ENCODE assay signal across 27 cellular contexts in genomic region chr20:1204547-1204946, GRCh38. TPM values are rescaled to one million over a fixed set of nuclear protein-coding genes. Genes with fewer than 3 reads are reported as not detected.
DNase-seq lines count a peak whose midpoint lies in the region; ATAC-seq, FAIRE-seq and TF ChIP-seq lines count a peak whose summit lies in the region.
"Had no signal": no experiment of that assay in that cellular context is flagged by ENCODE, and none has a peak within 500 bp of the region (broad histone marks: within the 10 kb centered on the region; RNA-seq: fewer than 3 reads in every experiment).

No MANE protein-coding gene starts in this region.

- TF ChIP-seq CTCF in HepG2 (CRISPR knock-in tag; IDR thresholded peaks at IDR 0.05): no peak
- no peak for TF ChIP-seq CTCF in right lobe of liver (IDR thresholded peaks at IDR 0.05)
- no peak for TF ChIP-seq CTCF in heart right ventricle (IDR thresholded peaks at IDR 0.05)
- TF ChIP-seq CTCF in upper lobe of right lung (IDR thresholded peaks at IDR 0.05): no peak
- TF ChIP-seq CTCF in chondrocyte (IDR thresholded peaks at IDR 0.05): no peak

- H3K36me3 Mint-ChIP-seq in chondrocyte (ENCODE audit: low read depth): no peaks in the 10 kb centered on the region
- H3K36me3 Mint-ChIP-seq in activated naive CD8-positive, alpha-beta T cell treated with anti-CD3 and anti-CD28 coated beads for 36 hours: no peaks in the 10 kb centered on the region

- no peaks in the 10 kb centered on the region for H3K9me3 Mint-ChIP-seq in chondrocyte (ENCODE audit: low read depth)
- no peaks in the 10 kb centered on the region for H3K9me3 Mint-ChIP-seq in activated naive CD8-positive, alpha-beta T cell treated with anti-CD3 and anti-CD28 coated beads for 36 hours
- H3K9me3 Mint-ChIP-seq: CD4-positive, alpha-beta T cell had no signal

- POLR2A ChIA-PET in HepG2 (lab: Yijun Ruan, JAX): no interaction called here

- H3K27me3 ChIP-seq in HepG2 (ENCODE audit: control insufficient read depth in 1 of 2, insufficient read depth in 2 of 2, low read length in 2 of 2) (peaks cover 1 to 31% of the 10 kb centered on the region in 2 experiments; a peak in 3 of 5 replicates), right lobe of liver (no peaks in the 10 kb centered on the region), heart right ventricle (peaks cover 0 to 2% (median 0%) of the 10 kb centered on the region in 7 donors), upper lobe of right lung (no peaks in the 10 kb centered on the region)
- H3K27me3 ChIP-seq: BLaER1 treated with 17β-estradiol and CSF1 and Interleukin-3, amounts not matched to agents 10 nM and 100 nM; MG63 had no signal

- no peak for ATAC-seq in HepG2
- no peak for ATAC-seq in right lobe of liver
- peak in 7 of 8 donors; percentile 56 to 80 (median 69) for ATAC-seq in heart right ventricle
- peak; percentile 41 for ATAC-seq in upper lobe of right lung
- ATAC-seq: A549, GM12878, PC-3 had no signal

- no peak overlapping the region for H3K27ac Mint-ChIP-seq in chondrocyte (ENCODE audit: unreplicated experiment)
- no peak overlapping the region for H3K27ac Mint-ChIP-seq in activated naive CD8-positive, alpha-beta T cell treated with anti-CD3 and anti-CD28 coated beads for 36 hours
- H3K27ac Mint-ChIP-seq: CD4-positive, alpha-beta T cell had no signal

- H2AFZ ChIP-seq in HepG2 (ENCODE audit: low read length): no peak overlapping the region

- no peak for DNase-seq in HepG2 (ENCODE audit: low spot score)
- DNase-seq in right lobe of liver: no peak
- DNase-seq in heart right ventricle: peak; percentile 41 to 62
- DNase-seq in myocyte (ENCODE audit: low read depth): peak; percentile 34
- no peak for DNase-seq in upper lobe of right lung
- no peak for DNase-seq in chondrocyte (ENCODE audit: low spot score)
- no peak for DNase-seq in COLO829 (ENCODE audit: low spot score)
- DNase-seq in activated naive CD8-positive, alpha-beta T cell treated with anti-CD3 and anti-CD28 coated beads for 36 hours: no peak
- DNase-seq: AML-193; CD4-positive, alpha-beta T cell; COR-L47; DMS79; EL; MG63; NCI-H1105 treated with DMSO at 0.1 percent for 48 hours; NCI-H2029 treated with DMSO at 0.1 percent for 48 hours; NCI-H446 treated with DMSO at 0.1 percent for 48 hours; NCI-H526; NCI-H82; NK-92 treated with Interleukin-12 subunit alpha and Interleukin-12 subunit beta, amount 100 ng/mL, for 24 hours; PC-3 had no signal

- H3K27ac ChIP-seq in HepG2 (ENCODE audit: extremely low read length, insufficient read depth, low read length) (no peak overlapping the region), right lobe of liver (no peak overlapping the region), heart right ventricle (peak overlapping the region in 5 of 10 donors; percentile 34 to 55 (median 39)), upper lobe of right lung (peak overlapping the region; percentile 70)
- H3K27ac ChIP-seq: A549; BLaER1 treated with 17β-estradiol and CSF1 and Interleukin-3, amounts not matched to agents 10 nM and 100 nM; SJSA1 had no signal

- no peaks in the 10 kb centered on the region for H3K4me1 Mint-ChIP-seq in chondrocyte (ENCODE audit: low read depth)
- H3K4me1 Mint-ChIP-seq in activated naive CD8-positive, alpha-beta T cell treated with anti-CD3 and anti-CD28 coated beads for 36 hours: no peaks in the 10 kb centered on the region

- H3K9ac ChIP-seq in HepG2 (ENCODE audit: insufficient read depth, low read depth, low read length): no peak overlapping the region
- H3K9ac ChIP-seq: BLaER1 treated with 17β-estradiol and CSF1 and Interleukin-3, amounts not matched to agents 10 nM and 100 nM had no signal

- no peaks in the 10 kb centered on the region for H3K4me1 ChIP-seq in HepG2 (ENCODE audit: insufficient read depth, low read length)
- no peaks in the 10 kb centered on the region for H3K4me1 ChIP-seq in right lobe of liver
- H3K4me1 ChIP-seq in heart right ventricle: peaks cover 0 to 34% (median 0%) of the 10 kb centered on the region in 9 donors
- peaks cover 13% of the 10 kb centered on the region for H3K4me1 ChIP-seq in upper lobe of right lung
- H3K4me1 ChIP-seq: A549, SJSA1 had no signal

- no peak for FAIRE-seq in HepG2 (lab: Jason Lieb, UNC)
- FAIRE-seq: A549, GM12878, H54 had no signal

- CTCF ChIA-PET in HepG2 (lab: Yijun Ruan, JAX; ENCODE audit: low intra/inter-chr PET ratio, low total read pairs): no interaction called here

- TF ChIP-seq RAD21 in HepG2 (CRISPR knock-in tag; IDR thresholded peaks at IDR 0.05): no peak

- WGBS in HepG2 (ENCODE audit: low lambda C conversion rate): 29% methylated on average over 3 of the region's 3 CpGs
- WGBS in right lobe of liver (ENCODE audit: insufficient coverage, low coverage, low lambda C conversion rate, missing lambda C conversion rate): 88% methylated on average over 2 of the region's 3 CpGs
- 70 to 71% methylated on average over 3 of the region's 3 CpGs for WGBS in heart right ventricle, 2 donors

- peaks cover 29% of the 10 kb centered on the region for H3K27me3 Mint-ChIP-seq in chondrocyte (ENCODE audit: low read depth)
- no peaks in the 10 kb centered on the region for H3K27me3 Mint-ChIP-seq in activated naive CD8-positive, alpha-beta T cell treated with anti-CD3 and anti-CD28 coated beads for 36 hours

- no peaks in the 10 kb centered on the region for H4K20me1 ChIP-seq in HepG2 (ENCODE audit: insufficient read depth, low read length)
- H4K20me1 ChIP-seq: BLaER1 treated with 17β-estradiol and CSF1 and Interleukin-3, amounts not matched to agents 10 nM and 100 nM had no signal

- H3K4me3 ChIP-seq in HepG2 (replicated peaks in 1 of 3; ENCODE audit: insufficient read depth in 1 of 3, low read depth in 2 of 3, low read length in 3 of 3) (no peak overlapping the region), right lobe of liver (no peak overlapping the region), heart right ventricle (no peak overlapping the region), upper lobe of right lung (no peak overlapping the region)
- H3K4me3 ChIP-seq: A549; BLaER1 treated with 17β-estradiol and CSF1 and Interleukin-3, amounts not matched to agents 10 nM and 100 nM; GM12878; MG63; SJSA1 had no signal

- H3K9me3 ChIP-seq in HepG2 (ENCODE audit: low read length) (no peaks in the 10 kb centered on the region), right lobe of liver (no peaks in the 10 kb centered on the region), heart right ventricle (no peaks in the 10 kb centered on the region), upper lobe of right lung (no peaks in the 10 kb centered on the region)
- H3K9me3 ChIP-seq: A549; BLaER1 treated with 17β-estradiol and CSF1 and Interleukin-3, amounts not matched to agents 10 nM and 100 nM; MG63; SJSA1 had no signal

- TF ChIP-seq EP300 in HepG2 (IDR thresholded peaks at IDR 0.05; ENCODE audit: low read depth in 2 of 2, low read length in 2 of 2): no peak
- TF ChIP-seq EP300 in HepG2 (CRISPR knock-in tag; IDR thresholded peaks at IDR 0.05; ENCODE audit: borderline replicate concordance): no peak

- TF ChIP-seq POLR2A in HepG2 (IDR thresholded peaks at IDR 0.05; ENCODE audit: insufficient read depth in 1 of 2, low read depth in 2 of 2, low read length in 2 of 2) (no peak), right lobe of liver (IDR thresholded peaks at IDR 0.05) (no peak)

- in situ Hi-C loops in HepG2 (cut with HindIII; ENCODE audit: extremely low pct_ligation_motif_present, low pct_unique_long_range_greater_than_20kb): no loop called here

- H3K4me3 Mint-ChIP-seq in chondrocyte (ENCODE audit: unreplicated experiment): no peak overlapping the region
- H3K4me3 Mint-ChIP-seq in activated naive CD8-positive, alpha-beta T cell treated with anti-CD3 and anti-CD28 coated beads for 36 hours: no peak overlapping the region
- H3K4me3 Mint-ChIP-seq: CD4-positive, alpha-beta T cell had no signal

- H3K4me2 ChIP-seq in HepG2 (ENCODE audit: low read depth, low read length): no peak overlapping the region
- H3K4me2 ChIP-seq: A549 had no signal

- no peaks in the 10 kb centered on the region for H3K79me2 ChIP-seq in HepG2 (ENCODE audit: insufficient read depth, low read length)

- intact Hi-C loops in HepG2 (cut with micrococcal nuclease; ENCODE audit: unreplicated experiment): no loop called here
- intact Hi-C loops in right lobe of liver (cut with DNase I): loop anchor here (10.0 kb wide), 2 partner anchors 240 to 390 kb away; no protein-coding TSS in a partner anchor
- intact Hi-C loops in heart right ventricle (cut with DNase I): loop anchor here in 1 of 10 donors (2.0 kb wide), 1 partner anchor 18 kb away; no protein-coding TSS in a partner anchor
- intact Hi-C loops in upper lobe of right lung (cut with DNase I): no loop called here

- no TSS peak for BruUV-seq in HepG2 (replicated peaks; lab: Mats Ljungman, UMichigan)

- H3K36me3 ChIP-seq in HepG2 (replicated peaks in 1 of 2; ENCODE audit: control insufficient read depth in 1 of 2, insufficient read depth in 2 of 2, low read length in 2 of 2) (no peaks in the 10 kb centered on the region), right lobe of liver (no peaks in the 10 kb centered on the region), heart right ventricle (no peaks in the 10 kb centered on the region), upper lobe of right lung (no peaks in the 10 kb centered on the region)
- H3K36me3 ChIP-seq: BLaER1 treated with 17β-estradiol and CSF1 and Interleukin-3, amounts not matched to agents 10 nM and 100 nM; MG63; SJSA1 had no signal

RNA-seq across cellular contexts. Expression of gene C20orf202, which starts 1.3 kb away (rescaled TPM):
- total RNA-seq in HepG2 (2016; rRNA removed; fragmentation: Illumina TruSeq; extraction: Trizol) (0.20 TPM in 2 replicates), right lobe of liver (under 1 TPM in 1 of 6 experiments, not detected in 5; 0.19 TPM), heart right ventricle (under 1 TPM in 6 of 10 donors, not detected in 4; 0.18 to 0.90 (median 0.38) TPM), myocyte (0.10 TPM in 1 of 2 replicates, not detected in the other), upper lobe of right lung (0.64 TPM), chondrocyte (not detected in 3 replicates)
- 0.18 TPM in 1 of 2 replicates, not detected in the other for total RNA-seq in HepG2 (2016; cell fraction: cytosol; rRNA removed; fragmentation: Illumina TruSeq; extraction: Trizol; ENCODE audit: low read depth)
- 0.18 and 0.19 TPM in 2 replicates for total RNA-seq in HepG2 (2016; cell fraction: insoluble cytoplasmic fraction; rRNA removed; fragmentation: Illumina TruSeq; extraction: Trizol)
- 0.31 and 0.34 TPM in 2 replicates for total RNA-seq in HepG2 (2016; cell fraction: membrane; rRNA removed; fragmentation: Illumina TruSeq; extraction: Trizol)
- total RNA-seq in HepG2 (2016; cell fraction: nucleus; rRNA removed; fragmentation: Illumina TruSeq; extraction: Trizol): not detected in 2 replicates
- polyA plus RNA-seq in HepG2 (2011; rRNA removed) (0.91 and 1.2 TPM in 2 replicates), heart right ventricle (under 1 TPM; 0.23 to 0.80 TPM)
- 0.55 and 0.68 TPM in 2 replicates for polyA plus RNA-seq in HepG2 (2011; cell fraction: cytosol; rRNA removed)
- polyA plus RNA-seq in HepG2 (2011; cell fraction: nucleus; rRNA removed): 1.9 and 2.2 TPM in 2 replicates
- polyA plus RNA-seq in HepG2 (2012): 0.51 and 1.0 TPM in 2 replicates
- 0.15 and 0.26 TPM in 2 replicates for polyA plus RNA-seq in HepG2 (2016; cell fraction: cytosol; fragmentation: Illumina TruSeq; extraction: Trizol; ENCODE audit: low read depth)
- 0.14 and 0.45 TPM in 2 replicates for polyA plus RNA-seq in HepG2 (2016; cell fraction: insoluble cytoplasmic fraction; fragmentation: Illumina TruSeq; extraction: Trizol; ENCODE audit: low read depth)
- polyA plus RNA-seq in HepG2 (2016; cell fraction: membrane; fragmentation: Illumina TruSeq; extraction: Trizol; ENCODE audit: low read depth): 0.18 and 0.36 TPM in 2 replicates
- not detected in 2 replicates for polyA plus RNA-seq in HepG2 (2016; cell fraction: nucleus; fragmentation: Illumina TruSeq; extraction: Trizol; ENCODE audit: insufficient read depth, low read depth)
- polyA minus RNA-seq in HepG2 (2011; rRNA and poly(A)+ RNA removed; ENCODE audit: low replicate concordance): 0.14 TPM in 1 of 2 replicates, not detected in the other
- polyA minus RNA-seq in HepG2 (2011; cell fraction: cytosol; rRNA and poly(A)+ RNA removed): not detected in 2 replicates
- polyA minus RNA-seq in HepG2 (2011; cell fraction: nucleus; rRNA and poly(A)+ RNA removed): 0.77 and 0.87 TPM in 2 replicates
- polyA plus RNA-seq in myocyte (2012): 0.06 TPM
- total RNA-seq in activated naive CD8-positive, alpha-beta T cell treated with anti-CD3 and anti-CD28 coated beads for 36 hours: not detected
- total RNA-seq: CD4-positive, alpha-beta T cell; GM12878; PC-3; SJSA1 had no signal

RNA-seq across cellular contexts. Expression of gene TMEM74B, which starts 19.8 kb away (rescaled TPM):
- 2.9 and 4.7 TPM in 2 replicates for total RNA-seq in HepG2 (2016; rRNA removed; fragmentation: Illumina TruSeq; extraction: Trizol)
- total RNA-seq in HepG2 (2016; cell fraction: cytosol; rRNA removed; fragmentation: Illumina TruSeq; extraction: Trizol; ENCODE audit: low read depth): 3.3 and 3.9 TPM in 2 replicates
- 2.5 and 4.3 TPM in 2 replicates for total RNA-seq in HepG2 (2016; cell fraction: insoluble cytoplasmic fraction; rRNA removed; fragmentation: Illumina TruSeq; extraction: Trizol)
- total RNA-seq in HepG2 (2016; cell fraction: membrane; rRNA removed; fragmentation: Illumina TruSeq; extraction: Trizol): 4.5 and 5.1 TPM in 2 replicates
- 3.5 and 6.3 TPM in 2 replicates for total RNA-seq in HepG2 (2016; cell fraction: nucleus; rRNA removed; fragmentation: Illumina TruSeq; extraction: Trizol)
- 18.4 and 25.0 TPM in 2 replicates for polyA plus RNA-seq in HepG2 (2011; rRNA removed)
- polyA plus RNA-seq in HepG2 (2011; cell fraction: cytosol; rRNA removed): 10.2 and 16.1 TPM in 2 replicates
- 136 and 155 TPM in 2 replicates for polyA plus RNA-seq in HepG2 (2011; cell fraction: nucleus; rRNA removed)
- 12.7 and 14.7 TPM in 2 replicates for polyA plus RNA-seq in HepG2 (2012)
- 3.3 and 4.2 TPM in 2 replicates for polyA plus RNA-seq in HepG2 (2016; cell fraction: cytosol; fragmentation: Illumina TruSeq; extraction: Trizol; ENCODE audit: low read depth)
- 2.6 and 2.9 TPM in 2 replicates for polyA plus RNA-seq in HepG2 (2016; cell fraction: insoluble cytoplasmic fraction; fragmentation: Illumina TruSeq; extraction: Trizol; ENCODE audit: low read depth)
- 4.2 and 5.6 TPM in 2 replicates for polyA plus RNA-seq in HepG2 (2016; cell fraction: membrane; fragmentation: Illumina TruSeq; extraction: Trizol; ENCODE audit: low read depth)
- 11.6 and 13.1 TPM in 2 replicates for polyA plus RNA-seq in HepG2 (2016; cell fraction: nucleus; fragmentation: Illumina TruSeq; extraction: Trizol; ENCODE audit: insufficient read depth, low read depth)
- polyA minus RNA-seq in HepG2 (2011; rRNA and poly(A)+ RNA removed; ENCODE audit: low replicate concordance): 11.3 TPM in 1 of 2 replicates, not detected in the other
- 5.0 and 6.8 TPM in 2 replicates for polyA minus RNA-seq in HepG2 (2011; cell fraction: cytosol; rRNA and poly(A)+ RNA removed)
- 12.4 and 13.4 TPM in 2 replicates for polyA minus RNA-seq in HepG2 (2011; cell fraction: nucleus; rRNA and poly(A)+ RNA removed)
- 1 to 10 TPM in 4 of 6 experiments, under 1 TPM in 2; 0.37 to 2.8 (median 1.8) TPM for total RNA-seq in right lobe of liver
- 1 to 10 TPM; 1.5 to 5.1 (median 2.4) TPM for total RNA-seq in heart right ventricle
- 10 to 100 TPM in 1 of 2 donors, 1 to 10 TPM in 1; 1.5 to 17.5 TPM for polyA plus RNA-seq in heart right ventricle
- total RNA-seq in myocyte: not detected in 2 replicates
- 0.04 TPM for polyA plus RNA-seq in myocyte (2012)
- 6.1 TPM for total RNA-seq in upper lobe of right lung
- 0.51 to 0.65 TPM in 2 of 3 replicates, not detected in the other for total RNA-seq in chondrocyte
- 1 to 10 TPM; 1.5 to 1.9 TPM for total RNA-seq in activated naive CD8-positive, alpha-beta T cell treated with anti-CD3 and anti-CD28 coated beads for 36 hours
- total RNA-seq: GM12878, SJSA1 had no signal

RNA-seq across cellular contexts. Expression of gene RAD21L1, which starts 21.3 kb away (rescaled TPM):
- total RNA-seq in HepG2 (2016; rRNA removed; fragmentation: Illumina TruSeq; extraction: Trizol) (not detected in 2 replicates), right lobe of liver (not detected), heart right ventricle (not detected), myocyte (0.08 and 0.57 TPM in 2 replicates), upper lobe of right lung (not detected), chondrocyte (not detected in 3 replicates)
- total RNA-seq in HepG2 (2016; cell fraction: cytosol; rRNA removed; fragmentation: Illumina TruSeq; extraction: Trizol; ENCODE audit: low read depth): not detected in 2 replicates
- not detected in 2 replicates for total RNA-seq in HepG2 (2016; cell fraction: insoluble cytoplasmic fraction; rRNA removed; fragmentation: Illumina TruSeq; extraction: Trizol)
- not detected in 2 replicates for total RNA-seq in HepG2 (2016; cell fraction: membrane; rRNA removed; fragmentation: Illumina TruSeq; extraction: Trizol)
- not detected in 2 replicates for total RNA-seq in HepG2 (2016; cell fraction: nucleus; rRNA removed; fragmentation: Illumina TruSeq; extraction: Trizol)
- polyA plus RNA-seq in HepG2 (2011; rRNA removed) (not detected in 2 replicates), heart right ventricle (not detected)
- polyA plus RNA-seq in HepG2 (2011; cell fraction: cytosol; rRNA removed): not detected in 2 replicates
- polyA plus RNA-seq in HepG2 (2011; cell fraction: nucleus; rRNA removed): not detected in 2 replicates
- polyA plus RNA-seq in HepG2 (2012): not detected in 2 replicates
- not detected in 2 replicates for polyA plus RNA-seq in HepG2 (2016; cell fraction: cytosol; fragmentation: Illumina TruSeq; extraction: Trizol; ENCODE audit: low read depth)
- not detected in 2 replicates for polyA plus RNA-seq in HepG2 (2016; cell fraction: insoluble cytoplasmic fraction; fragmentation: Illumina TruSeq; extraction: Trizol; ENCODE audit: low read depth)
- not detected in 2 replicates for polyA plus RNA-seq in HepG2 (2016; cell fraction: membrane; fragmentation: Illumina TruSeq; extraction: Trizol; ENCODE audit: low read depth)
- polyA plus RNA-seq in HepG2 (2016; cell fraction: nucleus; fragmentation: Illumina TruSeq; extraction: Trizol; ENCODE audit: insufficient read depth, low read depth): not detected in 2 replicates
- not detected in 2 replicates for polyA minus RNA-seq in HepG2 (2011; rRNA and poly(A)+ RNA removed; ENCODE audit: low replicate concordance)
- polyA minus RNA-seq in HepG2 (2011; cell fraction: cytosol; rRNA and poly(A)+ RNA removed): not detected in 2 replicates
- polyA minus RNA-seq in HepG2 (2011; cell fraction: nucleus; rRNA and poly(A)+ RNA removed): not detected in 2 replicates
- polyA plus RNA-seq in myocyte (2012): 0.04 TPM
- not detected for total RNA-seq in activated naive CD8-positive, alpha-beta T cell treated with anti-CD3 and anti-CD28 coated beads for 36 hours
- total RNA-seq: GM12878, HT-29 had no signal
- polyA plus RNA-seq: A549, GM12878 had no signal

Comparison
In these comparisons a context has a peak if more than half of its experiments do, and no peak if none do; other contexts are left out.
1. intact Hi-C loops: an anchor here in right lobe of liver (10.0 kb wide); none called in HepG2 and upper lobe of right lung.
2. ATAC-seq: peak in heart right ventricle (7 of 8) and upper lobe of right lung (single experiment); none in HepG2 (single experiment) and right lobe of liver (0 of 4).
3. DNase-seq: peak in heart right ventricle (2 of 2) and myocyte (single experiment); none in HepG2 (single experiment), right lobe of liver (0 of 3), upper lobe of right lung (single experiment), chondrocyte (single experiment), COLO829 (single experiment) and activated naive CD8-positive, alpha-beta T cell treated with anti-CD3 and anti-CD28 coated beads for 36 hours (single experiment).